In the genomic region with DNA sequence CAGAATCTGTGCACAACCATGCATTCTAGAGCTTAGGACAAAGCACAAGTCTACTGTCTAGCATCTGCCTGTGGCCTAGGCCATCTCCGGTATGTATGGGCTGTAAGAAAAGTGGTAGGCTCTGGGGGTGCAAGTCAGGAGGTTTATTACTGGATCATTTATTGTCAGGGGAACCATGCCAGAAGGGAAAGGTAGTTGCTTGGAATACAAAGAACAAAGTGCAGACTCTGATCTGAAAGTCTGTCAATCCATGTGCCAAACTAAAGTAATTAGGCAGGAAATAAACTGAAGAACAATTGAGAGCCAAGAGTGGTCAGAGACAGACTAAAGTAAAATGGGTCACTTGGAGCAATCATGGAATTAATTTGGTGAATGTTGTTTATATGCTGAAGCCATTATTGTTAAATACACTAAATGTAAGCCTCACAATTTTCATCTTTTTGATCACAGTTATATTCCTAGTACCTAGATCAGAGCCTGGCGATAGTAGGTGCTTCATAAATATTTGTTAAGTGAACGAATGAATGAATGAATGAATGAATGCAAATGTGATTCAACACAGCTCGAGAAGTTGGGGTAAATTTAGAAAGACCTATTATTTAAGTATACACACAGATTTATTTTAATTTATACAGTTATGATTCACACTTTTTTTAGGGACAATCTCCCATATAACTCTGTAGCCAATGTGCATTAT, we compare ENCODE assay signal across 1 cellular context.
A peak's percentile ranks its signal among the peaks of the same experiment; 100 is the strongest.
TF ChIP-seq lines count a peak whose summit lies in the region.

No MANE protein-coding gene starts in this region.

TF ChIP-seq in HepG2, 621 proteins besides CTCF, POLR2A, EP300 and RAD21 (continued from another document):
- TF ChIP-seq AKAP8 (CRISPR knock-in tag; IDR thresholded peaks at IDR 0.05), result no peak
- TF ChIP-seq, protein P1, sequence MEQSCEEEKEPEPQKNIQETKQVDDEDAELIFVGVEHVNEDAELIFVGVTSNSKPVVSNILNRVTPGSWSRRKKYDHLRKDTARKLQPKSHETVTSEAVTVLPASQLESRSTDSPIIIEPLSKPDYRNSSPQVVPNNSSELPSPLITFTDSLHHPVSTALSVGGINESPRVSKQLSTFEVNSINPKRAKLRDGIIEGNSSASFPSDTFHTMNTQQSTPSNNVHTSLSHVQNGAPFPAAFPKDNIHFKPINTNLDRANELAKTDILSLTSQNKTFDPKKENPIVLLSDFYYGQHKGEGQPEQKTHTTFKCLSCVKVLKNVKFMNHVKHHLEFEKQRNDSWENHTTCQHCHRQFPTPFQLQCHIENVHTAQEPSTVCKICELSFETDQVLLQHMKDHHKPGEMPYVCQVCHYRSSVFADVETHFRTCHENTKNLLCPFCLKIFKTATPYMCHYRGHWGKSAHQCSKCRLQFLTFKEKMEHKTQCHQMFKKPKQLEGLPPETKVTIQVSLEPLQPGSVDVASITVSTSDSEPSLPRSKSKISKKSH (CRISPR knock-in tag; IDR thresholded peaks at IDR 0.05; ENCODE audit: borderline replicate concordance), result no peak
- TF ChIP-seq EHMT2 (IDR thresholded peaks at IDR 0.05; ENCODE audit: borderline replicate concordance, low read depth, low read length), result no peak
- peak; percentile 91 for TF ChIP-seq ZNF24 (IDR thresholded peaks at IDR 0.05)
- no peak for TF ChIP-seq HOXA7 (CRISPR knock-in tag; IDR thresholded peaks at IDR 0.05)
- 0 out of 2 replicates have a peak, but pooled peaks have one; percentile 29 for TF ChIP-seq ZNF337 (CRISPR knock-in tag; IDR thresholded peaks at IDR 0.05; ENCODE audit: borderline replicate concordance, low read depth)
- TF ChIP-seq, protein P2, sequence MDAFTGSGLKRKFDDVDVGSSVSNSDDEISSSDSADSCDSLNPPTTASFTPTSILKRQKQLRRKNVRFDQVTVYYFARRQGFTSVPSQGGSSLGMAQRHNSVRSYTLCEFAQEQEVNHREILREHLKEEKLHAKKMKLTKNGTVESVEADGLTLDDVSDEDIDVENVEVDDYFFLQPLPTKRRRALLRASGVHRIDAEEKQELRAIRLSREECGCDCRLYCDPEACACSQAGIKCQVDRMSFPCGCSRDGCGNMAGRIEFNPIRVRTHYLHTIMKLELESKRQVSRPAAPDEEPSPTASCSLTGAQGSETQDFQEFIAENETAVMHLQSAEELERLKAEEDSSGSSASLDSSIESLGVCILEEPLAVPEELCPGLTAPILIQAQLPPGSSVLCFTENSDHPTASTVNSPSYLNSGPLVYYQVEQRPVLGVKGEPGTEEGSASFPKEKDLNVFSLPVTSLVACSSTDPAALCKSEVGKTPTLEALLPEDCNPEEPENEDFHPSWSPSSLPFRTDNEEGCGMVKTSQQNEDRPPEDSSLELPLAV (CRISPR knock-in tag; conservative IDR thresholded peaks at IDR 0.05; ENCODE audit: low read depth), result no peak
- TF ChIP-seq TMF1 (CRISPR knock-in tag; IDR thresholded peaks at IDR 0.05; ENCODE audit: low read depth), result no peak
- TF ChIP-seq ZNF781 (CRISPR knock-in tag; IDR thresholded peaks at IDR 0.05; ENCODE audit: borderline replicate concordance, not compliant biosample characterization), result no peak
- TF ChIP-seq MEF2D (CRISPR knock-in tag; IDR thresholded peaks at IDR 0.05), result no peak
- TF ChIP-seq NFYC (CRISPR knock-in tag; IDR thresholded peaks at IDR 0.05), result no peak
- no peak for TF ChIP-seq ATF1 (CRISPR knock-in tag; IDR thresholded peaks at IDR 0.05)
- TF ChIP-seq RNF2 (conservative IDR thresholded peaks at IDR 0.05; ENCODE audit: low read depth), result no peak
- TF ChIP-seq, protein P3, sequence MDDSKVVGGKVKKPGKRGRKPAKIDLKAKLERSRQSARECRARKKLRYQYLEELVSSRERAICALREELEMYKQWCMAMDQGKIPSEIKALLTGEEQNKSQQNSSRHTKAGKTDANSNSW (CRISPR knock-in tag; IDR thresholded peaks at IDR 0.05; ENCODE audit: borderline replicate concordance), result no peak
- no peak for TF ChIP-seq ZNF782 (CRISPR knock-in tag; IDR thresholded peaks at IDR 0.05; ENCODE audit: borderline replicate concordance)
- no peak for TF ChIP-seq ETV6 (CRISPR knock-in tag; conservative IDR thresholded peaks at IDR 0.05)
- no peak for TF ChIP-seq SCMH1 (CRISPR knock-in tag; IDR thresholded peaks at IDR 0.05; ENCODE audit: borderline replicate concordance)
- TF ChIP-seq, protein P4, sequence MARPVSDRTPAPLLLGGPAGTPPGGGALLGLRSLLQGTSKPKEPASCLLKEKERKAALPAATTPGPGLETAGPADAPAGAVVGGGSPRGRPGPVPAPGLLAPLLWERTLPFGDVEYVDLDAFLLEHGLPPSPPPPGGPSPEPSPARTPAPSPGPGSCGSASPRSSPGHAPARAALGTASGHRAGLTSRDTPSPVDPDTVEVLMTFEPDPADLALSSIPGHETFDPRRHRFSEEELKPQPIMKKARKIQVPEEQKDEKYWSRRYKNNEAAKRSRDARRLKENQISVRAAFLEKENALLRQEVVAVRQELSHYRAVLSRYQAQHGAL (CRISPR knock-in tag; IDR thresholded peaks at IDR 0.05; ENCODE audit: not compliant biosample characterization), result no peak
- TF ChIP-seq ZFP41 (CRISPR knock-in tag; IDR thresholded peaks at IDR 0.05; ENCODE audit: borderline replicate concordance), result no peak
- TF ChIP-seq SATB2 (CRISPR knock-in tag; IDR thresholded peaks at IDR 0.05), result no peak
- TF ChIP-seq, protein P5, sequence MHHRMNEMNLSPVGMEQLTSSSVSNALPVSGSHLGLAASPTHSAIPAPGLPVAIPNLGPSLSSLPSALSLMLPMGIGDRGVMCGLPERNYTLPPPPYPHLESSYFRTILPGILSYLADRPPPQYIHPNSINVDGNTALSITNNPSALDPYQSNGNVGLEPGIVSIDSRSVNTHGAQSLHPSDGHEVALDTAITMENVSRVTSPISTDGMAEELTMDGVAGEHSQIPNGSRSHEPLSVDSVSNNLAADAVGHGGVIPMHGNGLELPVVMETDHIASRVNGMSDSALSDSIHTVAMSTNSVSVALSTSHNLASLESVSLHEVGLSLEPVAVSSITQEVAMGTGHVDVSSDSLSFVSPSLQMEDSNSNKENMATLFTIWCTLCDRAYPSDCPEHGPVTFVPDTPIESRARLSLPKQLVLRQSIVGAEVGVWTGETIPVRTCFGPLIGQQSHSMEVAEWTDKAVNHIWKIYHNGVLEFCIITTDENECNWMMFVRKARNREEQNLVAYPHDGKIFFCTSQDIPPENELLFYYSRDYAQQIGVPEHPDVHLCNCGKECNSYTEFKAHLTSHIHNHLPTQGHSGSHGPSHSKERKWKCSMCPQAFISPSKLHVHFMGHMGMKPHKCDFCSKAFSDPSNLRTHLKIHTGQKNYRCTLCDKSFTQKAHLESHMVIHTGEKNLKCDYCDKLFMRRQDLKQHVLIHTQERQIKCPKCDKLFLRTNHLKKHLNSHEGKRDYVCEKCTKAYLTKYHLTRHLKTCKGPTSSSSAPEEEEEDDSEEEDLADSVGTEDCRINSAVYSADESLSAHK (CRISPR knock-in tag; IDR thresholded peaks at IDR 0.05; ENCODE audit: borderline replicate concordance), result no peak
- no peak for TF ChIP-seq TOPORS (CRISPR knock-in tag; IDR thresholded peaks at IDR 0.05)
- no peak for TF ChIP-seq ZNF10 (CRISPR knock-in tag; IDR thresholded peaks at IDR 0.05; ENCODE audit: borderline replicate concordance, low read depth)
- TF ChIP-seq ZBTB8A (CRISPR knock-in tag; IDR thresholded peaks at IDR 0.05; ENCODE audit: borderline replicate concordance, low read depth), result no peak
- no peak for TF ChIP-seq TCF12 (IDR thresholded peaks at IDR 0.05)
- 0 out of 2 replicates have a peak, but pooled peaks have one; percentile 0 for TF ChIP-seq TCF12 (CRISPR knock-in tag; IDR thresholded peaks at IDR 0.05)
- no peak for TF ChIP-seq SRSF1 (optimal IDR thresholded peaks at IDR 0.05; ENCODE audit: low read depth, low read length)
- TF ChIP-seq, protein P6, sequence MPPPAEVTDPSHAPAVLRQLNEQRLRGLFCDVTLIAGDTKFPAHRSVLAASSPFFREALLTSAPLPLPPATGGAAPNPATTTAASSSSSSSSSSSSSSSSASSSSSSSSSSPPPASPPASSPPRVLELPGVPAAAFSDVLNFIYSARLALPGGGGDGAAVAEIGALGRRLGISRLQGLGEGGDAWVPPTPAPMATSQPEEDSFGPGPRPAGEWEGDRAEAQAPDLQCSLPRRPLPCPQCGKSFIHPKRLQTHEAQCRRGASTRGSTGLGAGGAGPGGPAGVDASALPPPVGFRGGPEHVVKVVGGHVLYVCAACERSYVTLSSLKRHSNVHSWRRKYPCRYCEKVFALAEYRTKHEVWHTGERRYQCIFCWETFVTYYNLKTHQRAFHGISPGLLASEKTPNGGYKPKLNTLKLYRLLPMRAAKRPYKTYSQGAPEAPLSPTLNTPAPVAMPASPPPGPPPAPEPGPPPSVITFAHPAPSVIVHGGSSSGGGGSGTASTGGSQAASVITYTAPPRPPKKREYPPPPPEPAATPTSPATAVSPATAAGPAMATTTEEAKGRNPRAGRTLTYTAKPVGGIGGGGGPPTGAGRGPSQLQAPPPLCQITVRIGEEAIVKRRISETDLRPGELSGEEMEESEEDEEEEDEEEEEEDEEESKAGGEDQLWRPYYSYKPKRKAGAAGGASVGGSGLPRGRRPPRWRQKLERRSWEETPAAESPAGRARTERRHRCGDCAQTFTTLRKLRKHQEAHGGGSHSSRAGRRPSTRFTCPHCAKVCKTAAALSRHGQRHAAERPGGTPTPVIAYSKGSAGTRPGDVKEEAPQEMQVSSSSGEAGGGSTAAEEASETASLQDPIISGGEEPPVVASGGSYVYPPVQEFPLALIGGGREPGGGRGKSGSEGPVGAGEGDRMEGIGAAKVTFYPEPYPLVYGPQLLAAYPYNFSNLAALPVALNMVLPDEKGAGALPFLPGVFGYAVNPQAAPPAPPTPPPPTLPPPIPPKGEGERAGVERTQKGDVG (CRISPR knock-in tag; IDR thresholded peaks at IDR 0.05; ENCODE audit: borderline replicate concordance), result no peak
- TF ChIP-seq ATF7-NPFF (CRISPR knock-in tag; IDR thresholded peaks at IDR 0.05; ENCODE audit: low read depth), result peak; percentile 36; the same call in 1 of the 2 replicates
- no peak for TF ChIP-seq GLI4 (CRISPR knock-in tag; IDR thresholded peaks at IDR 0.05; ENCODE audit: borderline replicate concordance)
- TF ChIP-seq, protein P7, sequence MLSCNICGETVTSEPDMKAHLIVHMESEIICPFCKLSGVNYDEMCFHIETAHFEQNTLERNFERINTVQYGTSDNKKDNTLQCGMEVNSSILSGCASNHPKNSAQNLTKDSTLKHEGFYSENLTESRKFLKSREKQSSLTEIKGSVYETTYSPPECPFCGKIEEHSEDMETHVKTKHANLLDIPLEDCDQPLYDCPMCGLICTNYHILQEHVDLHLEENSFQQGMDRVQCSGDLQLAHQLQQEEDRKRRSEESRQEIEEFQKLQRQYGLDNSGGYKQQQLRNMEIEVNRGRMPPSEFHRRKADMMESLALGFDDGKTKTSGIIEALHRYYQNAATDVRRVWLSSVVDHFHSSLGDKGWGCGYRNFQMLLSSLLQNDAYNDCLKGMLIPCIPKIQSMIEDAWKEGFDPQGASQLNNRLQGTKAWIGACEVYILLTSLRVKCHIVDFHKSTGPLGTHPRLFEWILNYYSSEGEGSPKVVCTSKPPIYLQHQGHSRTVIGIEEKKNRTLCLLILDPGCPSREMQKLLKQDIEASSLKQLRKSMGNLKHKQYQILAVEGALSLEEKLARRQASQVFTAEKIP (CRISPR knock-in tag; IDR thresholded peaks at IDR 0.05; ENCODE audit: borderline replicate concordance), result no peak
- no peak for TF ChIP-seq TCF7 (IDR thresholded peaks at IDR 0.05; ENCODE audit: low read depth)
- TF ChIP-seq ZNF619 (CRISPR knock-in tag; IDR thresholded peaks at IDR 0.05), result no peak
- TF ChIP-seq ZFP62 (CRISPR knock-in tag; IDR thresholded peaks at IDR 0.05), result no peak
- TF ChIP-seq, protein P8, sequence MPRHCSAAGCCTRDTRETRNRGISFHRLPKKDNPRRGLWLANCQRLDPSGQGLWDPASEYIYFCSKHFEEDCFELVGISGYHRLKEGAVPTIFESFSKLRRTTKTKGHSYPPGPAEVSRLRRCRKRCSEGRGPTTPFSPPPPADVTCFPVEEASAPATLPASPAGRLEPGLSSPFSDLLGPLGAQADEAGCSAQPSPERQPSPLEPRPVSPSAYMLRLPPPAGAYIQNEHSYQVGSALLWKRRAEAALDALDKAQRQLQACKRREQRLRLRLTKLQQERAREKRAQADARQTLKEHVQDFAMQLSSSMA (CRISPR knock-in tag; IDR thresholded peaks at IDR 0.05), result no peak
- TF ChIP-seq, protein P9, sequence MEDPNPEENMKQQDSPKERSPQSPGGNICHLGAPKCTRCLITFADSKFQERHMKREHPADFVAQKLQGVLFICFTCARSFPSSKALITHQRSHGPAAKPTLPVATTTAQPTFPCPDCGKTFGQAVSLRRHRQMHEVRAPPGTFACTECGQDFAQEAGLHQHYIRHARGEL (CRISPR knock-in tag; IDR thresholded peaks at IDR 0.05), result no peak
- TF ChIP-seq PRMT3 (CRISPR knock-in tag; IDR thresholded peaks at IDR 0.05; ENCODE audit: borderline replicate concordance, low read depth), result no peak
- no peak for TF ChIP-seq ZNF672 (CRISPR knock-in tag; IDR thresholded peaks at IDR 0.05)
- no peak for TF ChIP-seq CREM (IDR thresholded peaks at IDR 0.05)
- TF ChIP-seq CREM (CRISPR knock-in tag; IDR thresholded peaks at IDR 0.05), result no peak
- no peak for TF ChIP-seq ZNF468 (CRISPR knock-in tag; IDR thresholded peaks at IDR 0.05)
- no peak for TF ChIP-seq GATA4 (IDR thresholded peaks at IDR 0.05; ENCODE audit: borderline replicate concordance, low read depth)
- no peak for TF ChIP-seq ZNF589 (CRISPR knock-in tag; conservative IDR thresholded peaks at IDR 0.05)
- TF ChIP-seq PTBP1 (IDR thresholded peaks at IDR 0.05; ENCODE audit: low read depth, low read length, poor library complexity, severe bottlenecking), result no peak
- TF ChIP-seq ZNF432 (CRISPR knock-in tag; IDR thresholded peaks at IDR 0.05; ENCODE audit: borderline replicate concordance), result no peak
- TF ChIP-seq SALL1 (CRISPR knock-in tag; IDR thresholded peaks at IDR 0.05), result no peak
- TF ChIP-seq, protein P10, sequence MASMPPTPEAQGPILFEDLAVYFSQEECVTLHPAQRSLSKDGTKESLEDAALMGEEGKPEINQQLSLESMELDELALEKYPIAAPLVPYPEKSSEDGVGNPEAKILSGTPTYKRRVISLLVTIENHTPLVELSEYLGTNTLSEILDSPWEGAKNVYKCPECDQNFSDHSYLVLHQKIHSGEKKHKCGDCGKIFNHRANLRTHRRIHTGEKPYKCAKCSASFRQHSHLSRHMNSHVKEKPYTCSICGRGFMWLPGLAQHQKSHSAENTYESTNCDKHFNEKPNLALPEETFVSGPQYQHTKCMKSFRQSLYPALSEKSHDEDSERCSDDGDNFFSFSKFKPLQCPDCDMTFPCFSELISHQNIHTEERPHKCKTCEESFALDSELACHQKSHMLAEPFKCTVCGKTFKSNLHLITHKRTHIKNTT (CRISPR knock-in tag; IDR thresholded peaks at IDR 0.05), result no peak
- no peak for TF ChIP-seq NFIC (IDR thresholded peaks at IDR 0.05; ENCODE audit: low read length)
- peak; percentile 35 for TF ChIP-seq TEAD3 (CRISPR knock-in tag; optimal IDR thresholded peaks at IDR 0.05; ENCODE audit: borderline replicate concordance)
- no peak for TF ChIP-seq ZNF83 (CRISPR knock-in tag; IDR thresholded peaks at IDR 0.05; ENCODE audit: borderline replicate concordance)
- no peak for TF ChIP-seq MXD4 (CRISPR knock-in tag; IDR thresholded peaks at IDR 0.05)
- no peak for TF ChIP-seq ZKSCAN1 (IDR thresholded peaks at IDR 0.05; ENCODE audit: low read length)
- no peak for TF ChIP-seq NRL (CRISPR knock-in tag; IDR thresholded peaks at IDR 0.05; ENCODE audit: borderline replicate concordance)
- TF ChIP-seq HNF4A (CRISPR knock-in tag; IDR thresholded peaks at IDR 0.05), result peak; percentile 31; the same call in 1 of the 2 replicates
- no peak for TF ChIP-seq NCOA5 (CRISPR knock-in tag; IDR thresholded peaks at IDR 0.05)
- no peak for TF ChIP-seq HNRNPLL (IDR thresholded peaks at IDR 0.05; ENCODE audit: low read depth, low read length, poor library complexity, severe bottlenecking)
- no peak for TF ChIP-seq AHR (CRISPR knock-in tag; IDR thresholded peaks at IDR 0.05)
